ENCODE assay signal across 8 cellular contexts in genomic region chrX:120085553-120086185, GRCh38. TPM values are rescaled to one million over a fixed set of nuclear protein-coding genes. Genes with fewer than 3 reads are reported as not detected.
DNase-seq lines count a peak whose midpoint lies in the region; ATAC-seq, FAIRE-seq and TF ChIP-seq lines count a peak whose summit lies in the region.
"Not testable (repeated sequence)": the region's sequence is repeated elsewhere in the genome, so short reads cannot be mapped to it uniquely, and the experiment has no call there.
"Had no signal": no experiment of that assay in that cellular context is flagged by ENCODE, and none has a peak within 500 bp of the region (broad histone marks: within the 10 kb centered on the region; RNA-seq: fewer than 3 reads in every experiment).

No MANE protein-coding gene starts in this region.

- H3K79me2 ChIP-seq in HCT116 (ENCODE audit: insufficient read depth, low read length); GM12878 (ENCODE audit: control insufficient read depth, insufficient read depth, low read length): not testable (repeated sequence)

- SMC1A ChIA-PET in GM12878 (lab: Charles Lee; ENCODE audit: uncharacterized antibody, unreplicated experiment): not testable (repeated sequence)

- not testable (repeated sequence) for H3K27ac ChIP-seq in HCT116 (ENCODE audit: low read depth, low read length); GM12878 (ENCODE audit: control insufficient read depth, insufficient read depth); left lung

- H3K27me3 Mint-ChIP-seq in T-cell: peaks cover 0 to 20% of the 10 kb centered on the region in 2 donors

- TF ChIP-seq EP300 in GM12878 (IDR thresholded peaks at IDR 0.05; ENCODE audit: borderline replicate concordance in 1 of 2, control insufficient read depth in 1 of 2, low read depth in 2 of 2, low read length in 2 of 2): not testable (repeated sequence)

- not testable (repeated sequence) for H3K9me2 ChIP-seq in HCT116 (ENCODE audit: insufficient read depth)

- in situ Hi-C loops in GM12878 (cut with MboI): not testable (repeated sequence)

- RAD21 ChIA-PET in HCT116 (lab: Charles Lee; ENCODE audit: low non-redundant PET in 1 of 2, low total read pairs in 2 of 2, uncharacterized antibody in 2 of 2, unreplicated experiment in 2 of 2); GM12878 (lab: Charles Lee; ENCODE audit: unreplicated experiment): not testable (repeated sequence)

- not testable (repeated sequence) for H3K27me3 ChIP-seq in HCT116 (ENCODE audit: insufficient read depth, low read length); GM12878 (replicated peaks in 1 of 2; ENCODE audit: control insufficient read depth in 2 of 2, insufficient read depth in 2 of 2, low read length in 1 of 2); left lung

- not testable (repeated sequence) for TF ChIP-seq RAD21 in HCT116 (IDR thresholded peaks at IDR 0.05; ENCODE audit: low read depth); GM12878 (IDR thresholded peaks at IDR 0.05; ENCODE audit: insufficient read depth, low read depth, low read length)

- FAIRE-seq in G401.6 (lab: Jason Lieb, UNC): peak; percentile 82
- peak; percentile 81 for FAIRE-seq in GM12878 (lab: Jason Lieb, UNC)

- not testable (repeated sequence) for BruUV-seq in HCT116 (replicated peaks; lab: Mats Ljungman, UMichigan); GM12878 (replicated peaks; lab: Mats Ljungman, UMichigan)

- intact Hi-C loops in HCT116 (cut with micrococcal nuclease); GM12878 (cut with micrococcal nuclease; ENCODE audit: unreplicated experiment); Right ventricle myocardium inferior (cut with DNase I); left lung (cut with DNase I); sciatic nerve (cut with DNase I): not testable (repeated sequence)

- POLR2A ChIA-PET in HCT116 (lab: Charles Lee); T-cell (lab: Charles Lee); GM12878 (lab: Charles Lee): not testable (repeated sequence)

- no CpG with 5 or more reads among the region's 12 CpGs for WGBS in GM12878 (ENCODE audit: insufficient coverage, insufficient replicate concordance, low lambda C conversion rate, missing lambda C conversion rate)

- not testable (repeated sequence) for H3K4me3 ChIP-seq in HCT116 (replicated peaks in 1 of 2; ENCODE audit: low read depth in 1 of 2, low read length in 2 of 2); GM12878; left lung

- H3K9me3 ChIP-seq in HCT116 (ENCODE audit: control insufficient read depth in 1 of 2, insufficient read depth in 1 of 2, low read depth in 1 of 2, low read length in 2 of 2); GM12878 (replicated peaks; ENCODE audit: control insufficient read depth, insufficient read depth, low read length); left lung: not testable (repeated sequence)

- CTCF ChIA-PET in HCT116 (lab: Charles Lee); T-cell (lab: Charles Lee); GM12878 (lab: Yijun Ruan, JAX): not testable (repeated sequence)

- TF ChIP-seq CTCF in HCT116 (IDR thresholded peaks at IDR 0.05 in 2 of 3, conservative IDR thresholded peaks at IDR 0.05 in 1 of 3; ENCODE audit: borderline replicate concordance in 1 of 3, insufficient read depth in 1 of 3, low read depth in 2 of 3, low read length in 2 of 3); GM12878 (IDR thresholded peaks at IDR 0.05 in 2 of 3, conservative IDR thresholded peaks at IDR 0.05 in 1 of 3; ENCODE audit: control insufficient read depth in 2 of 3, extremely low read depth in 1 of 3, insufficient read depth in 1 of 3, low read depth in 3 of 3, low read length in 3 of 3); left lung (IDR thresholded peaks at IDR 0.05): not testable (repeated sequence)

- DNase-seq in HCT116 (ENCODE audit: low read depth, low spot score); T-cell; GM12878 (ENCODE audit: low read depth, low spot score); Right ventricle myocardium inferior (ENCODE audit: missing footprints); left lung; sciatic nerve (ENCODE audit: low spot score): not testable (repeated sequence)

- not testable (repeated sequence) for H3K9me3 Mint-ChIP-seq in T-cell

- ATAC-seq in HCT116: peak; percentile 79
- ATAC-seq in T-cell (replicated peaks in 1 of 4): peak in 3 of 4 experiments; percentile 28 to 48 (median 32)
- peak; percentile 73 for ATAC-seq in GM12878
- peak; percentile 31 for ATAC-seq in Right ventricle myocardium inferior
- ATAC-seq in left lung: peak; percentile 77
- peak; percentile 56 for ATAC-seq in sciatic nerve

- not testable (repeated sequence) for H3K36me3 ChIP-seq in HCT116 (ENCODE audit: control insufficient read depth in 1 of 2, insufficient read depth in 2 of 2, low read length in 2 of 2); GM12878 (ENCODE audit: control insufficient read depth in 2 of 2, insufficient read depth in 2 of 2, low read length in 1 of 2); left lung

- TF ChIP-seq POLR2A in HCT116 (IDR thresholded peaks at IDR 0.05; ENCODE audit: borderline replicate concordance, extremely low read depth, insufficient read depth, insufficient read length); GM12878 (IDR thresholded peaks at IDR 0.05; ENCODE audit: low read depth, low read length): not testable (repeated sequence)

- not testable (repeated sequence) for H3K4me1 Mint-ChIP-seq in T-cell

- not testable (repeated sequence) for H3K4me1 ChIP-seq in HCT116 (ENCODE audit: control insufficient read depth in 1 of 2, insufficient read depth in 2 of 2, low read length in 2 of 2); GM12878 (ENCODE audit: control insufficient read depth, insufficient read depth, low read length); left lung

- H3K36me3 Mint-ChIP-seq in T-cell: not testable (repeated sequence)

- H3K9ac ChIP-seq in HCT116 (ENCODE audit: low read length); GM12878 (ENCODE audit: control insufficient read depth, insufficient read depth, low read length): not testable (repeated sequence)

- H3K4me3 Mint-ChIP-seq in T-cell: not testable (repeated sequence)

- H3K27ac Mint-ChIP-seq in T-cell: not testable (repeated sequence)

- H4K20me1 ChIP-seq in HCT116 (ENCODE audit: insufficient read depth); GM12878 (ENCODE audit: control insufficient read depth, insufficient read depth): not testable (repeated sequence)

- not testable (repeated sequence) for H2AFZ ChIP-seq in HCT116 (ENCODE audit: low read depth, low read length, poor library complexity, severe bottlenecking); GM12878 (ENCODE audit: control insufficient read depth, low read depth, low read length)

- not testable (repeated sequence) for H3K4me2 ChIP-seq in HCT116 (ENCODE audit: low read length); GM12878 (ENCODE audit: control insufficient read depth, insufficient read depth)

RNA-seq across cellular contexts. Expression of gene RHOXF2B, which starts 8.2 kb away (rescaled TPM):
- total RNA-seq in HCT116 (2021; ENCODE audit: unreplicated experiment): not detected
- polyA plus RNA-seq in HCT116 (2012): 0.05 TPM in 1 of 2 replicates, not detected in the other
- total RNA-seq in T-cell: under 1 TPM in 1 of 5 donors, not detected in 4; 0.16 TPM
- total RNA-seq in GM12878 (2013; cell fraction: nucleolus; rRNA removed): not detected in 2 replicates
- not detected in 2 replicates for total RNA-seq in GM12878 (2014; rRNA removed)
- total RNA-seq in GM12878 (2014; rRNA removed; fragmentation: Illumina TruSeq; extraction: Trizol): not detected in 2 replicates
- 0.08 TPM in 1 of 2 replicates, not detected in the other for total RNA-seq in GM12878 (2021)
- not detected for polyA plus RNA-seq in GM12878 (2011; ENCODE audit: low read depth)
- polyA plus RNA-seq in GM12878 (2011; rRNA removed): not detected in 2 replicates
- not detected in 2 replicates for polyA plus RNA-seq in GM12878 (2011; cell fraction: cytosol; rRNA removed)
- not detected in 2 replicates for polyA plus RNA-seq in GM12878 (2011; cell fraction: nucleus; rRNA removed)
- not detected in 2 replicates for polyA plus RNA-seq in GM12878 (2012)
- polyA plus RNA-seq in GM12878 (2014; fragmentation: Illumina TruSeq; extraction: Trizol): not detected in 2 replicates
- not detected for polyA plus RNA-seq in GM12878 (2014; fragmentation: Nextera tagmentation; extraction: Ambion mirVana)
- 0.03 TPM in 1 of 2 replicates, not detected in the other for polyA plus RNA-seq in GM12878 (2014; rRNA removed)
- polyA plus RNA-seq in GM12878 (2016; fragmentation: Nextera tagmentation; extraction: Ambion mirVana): not detected
- 0.15 TPM in 1 of 2 replicates, not detected in the other for polyA minus RNA-seq in GM12878 (2011; rRNA and poly(A)+ RNA removed)
- polyA minus RNA-seq in GM12878 (2011; cell fraction: cytosol; rRNA and poly(A)+ RNA removed): not detected in 2 replicates
- polyA minus RNA-seq in GM12878 (2011; cell fraction: nucleus; rRNA and poly(A)+ RNA removed): not detected in 2 replicates
- total RNA-seq in Right ventricle myocardium inferior: not detected
- total RNA-seq in left lung: not detected
- total RNA-seq in sciatic nerve: not detected
- total RNA-seq: GM23248 had no signal
- polyA plus RNA-seq: GM23248 had no signal

RNA-seq across cellular contexts. Expression of gene RHOXF1, which starts 30.0 kb away (rescaled TPM):
- total RNA-seq in HCT116 (2021; ENCODE audit: unreplicated experiment) (0.52 TPM), T-cell (1 to 10 TPM in 2 of 5 donors, under 1 TPM in 3; 0.60 to 1.5 (median 0.85) TPM), GM12878 (2014; rRNA removed) (not detected in 2 replicates), GM12878 (2014; rRNA removed; fragmentation: Illumina TruSeq; extraction: Trizol) (not detected in 2 replicates), GM12878 (2021) (not detected in 2 replicates), Right ventricle myocardium inferior (not detected), left lung (not detected), sciatic nerve (0.67 TPM)
- polyA plus RNA-seq in HCT116 (2012): 0.17 and 0.46 TPM in 2 replicates
- total RNA-seq in GM12878 (2013; cell fraction: nucleolus; rRNA removed): 1.1 and 1.5 TPM in 2 replicates
- polyA plus RNA-seq in GM12878 (2011; ENCODE audit: low read depth): not detected
- polyA plus RNA-seq in GM12878 (2011; rRNA removed) (2.3 and 2.5 TPM in 2 replicates), GM12878 (2014; fragmentation: Illumina TruSeq; extraction: Trizol) (not detected in 2 replicates), GM12878 (2014; fragmentation: Nextera tagmentation; extraction: Ambion mirVana) (under 1 TPM in 1 of 2 experiments, not detected in 1; 0.10 TPM), GM12878 (2014; rRNA removed) (not detected in 2 replicates), GM12878 (2016; fragmentation: Nextera tagmentation; extraction: Ambion mirVana) (not detected)
- polyA plus RNA-seq in GM12878 (2011; cell fraction: cytosol; rRNA removed): 1.8 and 2.8 TPM in 2 replicates
- polyA plus RNA-seq in GM12878 (2011; cell fraction: nucleus; rRNA removed): 4.8 and 5.1 TPM in 2 replicates
- 0.65 and 0.83 TPM in 2 replicates for polyA plus RNA-seq in GM12878 (2012)
- 0.37 and 1.7 TPM in 2 replicates for polyA minus RNA-seq in GM12878 (2011; rRNA and poly(A)+ RNA removed)
- polyA minus RNA-seq in GM12878 (2011; cell fraction: cytosol; rRNA and poly(A)+ RNA removed): not detected in 2 replicates
- 1.2 TPM in 1 of 2 replicates, not detected in the other for polyA minus RNA-seq in GM12878 (2011; cell fraction: nucleus; rRNA and poly(A)+ RNA removed)
- total RNA-seq: GM23248 had no signal
- polyA plus RNA-seq: GM23248 had no signal
